ENCODE assay signal across 2 cellular contexts in the genomic region with DNA sequence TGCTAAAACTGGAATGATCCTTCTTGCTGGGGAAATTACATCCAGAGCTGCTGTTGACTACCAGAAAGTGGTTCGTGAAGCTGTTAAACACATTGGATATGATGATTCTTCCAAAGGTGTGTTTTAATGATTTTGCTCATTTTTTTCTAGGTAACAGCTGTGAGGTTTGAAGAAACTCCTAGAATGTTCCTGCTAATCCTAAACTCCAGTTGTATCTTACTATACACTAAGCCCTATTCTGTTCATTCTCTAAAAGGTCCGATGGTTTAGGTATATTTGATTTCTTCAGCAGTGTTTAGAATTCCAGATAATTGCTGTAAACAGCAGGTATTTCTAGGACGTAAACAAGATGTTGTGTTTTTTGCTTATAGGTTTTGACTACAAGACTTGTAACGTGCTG.
TF ChIP-seq lines count a peak whose summit lies in the region.

No MANE protein-coding gene starts in this region.

TF ChIP-seq in GM12878, 131 proteins besides CTCF, POLR2A, EP300 and RAD21:
- TF ChIP-seq, protein P1, sequence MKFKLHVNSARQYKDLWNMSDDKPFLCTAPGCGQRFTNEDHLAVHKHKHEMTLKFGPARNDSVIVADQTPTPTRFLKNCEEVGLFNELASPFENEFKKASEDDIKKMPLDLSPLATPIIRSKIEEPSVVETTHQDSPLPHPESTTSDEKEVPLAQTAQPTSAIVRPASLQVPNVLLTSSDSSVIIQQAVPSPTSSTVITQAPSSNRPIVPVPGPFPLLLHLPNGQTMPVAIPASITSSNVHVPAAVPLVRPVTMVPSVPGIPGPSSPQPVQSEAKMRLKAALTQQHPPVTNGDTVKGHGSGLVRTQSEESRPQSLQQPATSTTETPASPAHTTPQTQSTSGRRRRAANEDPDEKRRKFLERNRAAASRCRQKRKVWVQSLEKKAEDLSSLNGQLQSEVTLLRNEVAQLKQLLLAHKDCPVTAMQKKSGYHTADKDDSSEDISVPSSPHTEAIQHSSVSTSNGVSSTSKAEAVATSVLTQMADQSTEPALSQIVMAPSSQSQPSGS (IDR thresholded peaks at IDR 0.05; ENCODE audit: low read length) = 0 out of 2 replicates have a peak, but pooled peaks have one; percentile 12
- no peak for TF ChIP-seq TCF12 (IDR thresholded peaks at IDR 0.05; ENCODE audit: low read depth, low read length)
- TF ChIP-seq SMAD5 (IDR thresholded peaks at IDR 0.05; ENCODE audit: low read depth) = no peak
- TF ChIP-seq IRF4 (IDR thresholded peaks at IDR 0.05; ENCODE audit: low read depth, low read length) = no peak

TF ChIP-seq in GM12891, 5 proteins besides CTCF, POLR2A, EP300 and RAD21:
- TF ChIP-seq TAF1 (IDR thresholded peaks at IDR 0.05; ENCODE audit: low read depth, low read length) (no peak), PAX5 (IDR thresholded peaks at IDR 0.05; ENCODE audit: insufficient read depth, low read length, severe bottlenecking) (no peak), POLR2AphosphoS5 (IDR thresholded peaks at IDR 0.05; ENCODE audit: low read depth, low read length) (no peak), POU2F2 (IDR thresholded peaks at IDR 0.05; ENCODE audit: low read depth, low read length) (no peak), SPI1 (IDR thresholded peaks at IDR 0.05; ENCODE audit: low read depth, low read length) (no peak)
